ENCODE assay signal across 15 cellular contexts in the genomic region with DNA sequence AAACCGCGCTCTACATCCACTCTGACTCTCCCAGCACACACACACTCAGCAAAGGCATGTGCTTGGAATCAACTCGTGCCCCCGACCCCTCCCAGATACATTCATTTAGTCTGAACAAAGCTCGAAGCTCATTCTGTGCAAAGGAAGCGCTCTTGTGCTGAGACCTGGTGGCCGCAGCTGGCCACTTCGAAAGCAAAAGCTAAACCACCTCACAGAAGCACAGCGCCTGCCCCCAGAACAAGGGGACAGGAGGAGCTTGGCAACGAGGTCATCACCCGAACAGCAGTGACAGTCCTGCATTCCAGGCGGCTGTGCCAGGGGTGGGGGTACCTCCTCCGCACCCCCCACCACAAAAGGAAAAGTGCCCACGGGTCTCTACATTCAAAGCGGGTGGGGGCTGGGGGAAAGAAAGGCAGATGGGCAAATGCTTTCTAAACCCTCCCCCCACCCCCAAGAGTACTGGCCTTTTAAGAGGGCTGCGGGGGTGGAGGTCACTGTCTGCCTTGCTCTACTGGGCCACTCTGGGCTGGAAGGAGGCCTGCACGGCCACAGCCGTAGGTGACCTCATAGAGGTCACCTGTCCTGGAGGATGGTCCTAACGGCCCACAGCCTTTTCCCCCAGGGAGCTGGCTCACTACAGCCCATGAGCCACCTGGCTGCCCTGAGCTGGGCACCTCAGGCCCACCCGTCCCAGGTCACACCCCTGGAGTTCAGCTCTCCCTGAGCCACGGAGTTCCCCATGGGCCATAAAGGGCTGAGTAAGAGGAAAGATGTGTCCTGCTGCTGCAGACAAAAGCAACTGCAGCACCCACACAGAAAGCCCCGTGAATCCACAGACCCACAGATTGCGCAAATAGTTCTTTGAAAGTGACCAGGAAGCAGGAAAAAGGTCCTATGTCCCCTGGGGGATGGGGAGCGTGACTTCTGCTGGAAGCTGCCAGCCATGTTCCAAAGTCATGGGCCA. TPM values are rescaled to one million over a fixed set of nuclear protein-coding genes. Genes with fewer than 3 reads are reported as not detected.
A peak's percentile ranks its signal among the peaks of the same experiment; 100 is the strongest.
DNase-seq lines count a peak whose midpoint lies in the region; ATAC-seq, FAIRE-seq and TF ChIP-seq lines count a peak whose summit lies in the region.
"Had no signal": no experiment of that assay in that cellular context is flagged by ENCODE, and none has a peak within 500 bp of the region (broad histone marks: within the 10 kb centered on the region; RNA-seq: fewer than 3 reads in every experiment).

No MANE protein-coding gene starts in this region.

- WGBS in sigmoid colon, 2 donors, result 69 to 75% methylated on average over 24 of the region's 24 CpGs

- DNase-seq in HCT116 (ENCODE audit: low read depth, low spot score) (no peak), astrocyte (ENCODE audit: low read depth) (peak; percentile 47), kidney tubule cell (ENCODE audit: low spot score) (peak; percentile 17), sigmoid colon (peak; percentile 65), COLO668 (lab: John Stamatoyannopoulos, UW; ENCODE audit: unreplicated experiment) (no peak), NCI-H510A (lab: John Stamatoyannopoulos, UW) (no peak), ureter (ENCODE audit: low spot score) (no peak)
- no peak for DNase-seq in activated naive CD4-positive, alpha-beta T cell (lab: John Stamatoyannopoulos, UW)
- DNase-seq: C1 segment of cervical spinal cord; immature natural killer cell; NCI-H1694; stimulated activated naive CD8-positive, alpha-beta T cell treated with anti-CD3 and anti-CD28 coated beads, Interleukin-15, Interleukin-2, amounts not matched to agents 100 U/mL and 50 U/mL, for 24 hours had no signal

- TF ChIP-seq RAD21 in HCT116 (IDR thresholded peaks at IDR 0.05; ENCODE audit: low read depth), result no peak

- H3K27ac ChIP-seq in HCT116 (ENCODE audit: low read depth, low read length) (no peak overlapping the region), astrocyte (ENCODE audit: low read depth, low read length) (no peak overlapping the region), sigmoid colon (peak overlapping the region in 3 of 4 donors; percentile 52 to 68 (median 64))
- H3K27ac ChIP-seq: neutrophil had no signal

- no peak for TF ChIP-seq POLR2A in HCT116 (IDR thresholded peaks at IDR 0.05; ENCODE audit: borderline replicate concordance, extremely low read depth, insufficient read depth, insufficient read length)
- TF ChIP-seq POLR2A in sigmoid colon (IDR thresholded peaks at IDR 0.05), result no peak

- TSS peak; percentile 34 for BruUV-seq in HCT116 (replicated peaks; lab: Mats Ljungman, UMichigan)

- peaks cover 2% of the 10 kb centered on the region for H3K9me3 Mint-ChIP-seq in astrocyte (ENCODE audit: unreplicated experiment)
- H3K9me3 Mint-ChIP-seq: activated T-helper 17 cell treated with anti-CD3 and anti-CD28 coated beads, Interleukin-2, amount 50 U/mL, for 72 hours; immature natural killer cell had no signal

- TF ChIP-seq EP300 in sigmoid colon (IDR thresholded peaks at IDR 0.05), result no peak

- H3K79me2 ChIP-seq in HCT116 (ENCODE audit: insufficient read depth, low read length), result no peaks in the 10 kb centered on the region
- no peaks in the 10 kb centered on the region for H3K79me2 ChIP-seq in astrocyte (ENCODE audit: insufficient read depth, low read length)

- TF ChIP-seq CTCF in HCT116 (IDR thresholded peaks at IDR 0.05 in 2 of 3, conservative IDR thresholded peaks at IDR 0.05 in 1 of 3; ENCODE audit: borderline replicate concordance in 1 of 3, insufficient read depth in 1 of 3, low read depth in 2 of 3, low read length in 2 of 3) (no peak), astrocyte (IDR thresholded peaks at IDR 0.05; ENCODE audit: insufficient read depth, low read depth, low read length) (no peak), sigmoid colon (IDR thresholded peaks at IDR 0.05) (no peak)

- no peaks in the 10 kb centered on the region for H3K9me2 ChIP-seq in HCT116 (ENCODE audit: insufficient read depth)

- H3K4me3 ChIP-seq in HCT116 (replicated peaks in 1 of 2; ENCODE audit: low read depth in 1 of 2, low read length in 2 of 2) (no peak overlapping the region), astrocyte (ENCODE audit: insufficient read depth, low read depth, low read length) (no peak overlapping the region), sigmoid colon (peak overlapping the region in 1 of 4 donors; percentile 6)

- H3K27ac Mint-ChIP-seq in astrocyte (ENCODE audit: unreplicated experiment), result no peak overlapping the region
- H3K27ac Mint-ChIP-seq: activated T-helper 17 cell treated with anti-CD3 and anti-CD28 coated beads, Interleukin-2, amount 50 U/mL, for 72 hours had no signal

- H3K9ac ChIP-seq in HCT116 (ENCODE audit: low read length), result no peak overlapping the region
- no peak overlapping the region for H3K9ac ChIP-seq in astrocyte (ENCODE audit: low read length)

- RAD21 ChIA-PET in HCT116 (lab: Charles Lee; ENCODE audit: low non-redundant PET in 1 of 2, low total read pairs in 2 of 2, uncharacterized antibody in 2 of 2, unreplicated experiment in 2 of 2), result no interaction called here

- CTCF ChIA-PET in HCT116 (lab: Charles Lee), result interaction anchor here (0.8 to 2.0 kb wide), 2 partner anchors 10 to 261 kb away, joined by 3 to 6 read pairs; no protein-coding TSS in a partner anchor

- H3K27me3 ChIP-seq in HCT116 (ENCODE audit: insufficient read depth, low read length) (no peaks in the 10 kb centered on the region), astrocyte (ENCODE audit: insufficient read depth, low read length) (peaks cover 4% of the 10 kb centered on the region), sigmoid colon (no peaks in the 10 kb centered on the region)
- H3K27me3 ChIP-seq: neutrophil had no signal

- no peak for ATAC-seq in HCT116
- ATAC-seq: activated T-helper 17 cell treated with anti-CD3 and anti-CD28 coated beads, Interleukin-2, amount 50 U/mL, for 72 hours; esophagus mucosa; stimulated activated naive CD8-positive, alpha-beta T cell treated with anti-CD3 and anti-CD28 coated beads, Interleukin-15, Interleukin-2, amounts not matched to agents 100 U/mL and 50 U/mL, for 24 hours had no signal

- no peaks in the 10 kb centered on the region for H3K36me3 ChIP-seq in HCT116 (ENCODE audit: control insufficient read depth in 1 of 2, insufficient read depth in 2 of 2, low read length in 2 of 2)
- H3K36me3 ChIP-seq in astrocyte (ENCODE audit: insufficient read depth, low read length), result no peaks in the 10 kb centered on the region
- H3K36me3 ChIP-seq in sigmoid colon, result peaks cover 6 to 26% (median 16%) of the 10 kb centered on the region in 4 donors

- POLR2A ChIA-PET in HCT116 (lab: Charles Lee), result no interaction called here

- H3K9me3 ChIP-seq in HCT116 (ENCODE audit: control insufficient read depth in 1 of 2, insufficient read depth in 1 of 2, low read depth in 1 of 2, low read length in 2 of 2) (no peaks in the 10 kb centered on the region), astrocyte (ENCODE audit: insufficient read depth, low read depth, low read length) (no peaks in the 10 kb centered on the region), sigmoid colon (no peaks in the 10 kb centered on the region)
- H3K9me3 ChIP-seq: neutrophil had no signal

- peaks cover 17% of the 10 kb centered on the region for H3K4me1 Mint-ChIP-seq in astrocyte (ENCODE audit: low read depth, unreplicated experiment)
- H3K4me1 Mint-ChIP-seq: activated T-helper 17 cell treated with anti-CD3 and anti-CD28 coated beads, Interleukin-2, amount 50 U/mL, for 72 hours had no signal

- FAIRE-seq in astrocyte (lab: Jason Lieb, UNC), result no peak

- peaks cover 1% of the 10 kb centered on the region for H3K36me3 Mint-ChIP-seq in astrocyte (ENCODE audit: low read depth, unreplicated experiment)

- no peaks in the 10 kb centered on the region; a peak in 1 of 4 replicates for H3K4me1 ChIP-seq in HCT116 (ENCODE audit: control insufficient read depth in 1 of 2, insufficient read depth in 2 of 2, low read length in 2 of 2)
- peaks cover 6% of the 10 kb centered on the region for H3K4me1 ChIP-seq in astrocyte (ENCODE audit: insufficient read depth, low read length)
- peaks cover 0 to 46% (median 36%) of the 10 kb centered on the region in 4 donors for H3K4me1 ChIP-seq in sigmoid colon

- H3K27me3 Mint-ChIP-seq in astrocyte (ENCODE audit: low read depth, unreplicated experiment), result peaks cover 25% of the 10 kb centered on the region
- H3K27me3 Mint-ChIP-seq: activated T-helper 17 cell treated with anti-CD3 and anti-CD28 coated beads, Interleukin-2, amount 50 U/mL, for 72 hours had no signal

- H3K4me2 ChIP-seq in HCT116 (ENCODE audit: low read length) (no peak overlapping the region), astrocyte (ENCODE audit: low read length) (no peak overlapping the region)

- intact Hi-C loops in HCT116 (cut with micrococcal nuclease), result no loop called here
- intact Hi-C loops in sigmoid colon (cut with DNase I), result loop anchor here (5.0 kb wide), 1 partner anchor 114 kb away; no protein-coding TSS in a partner anchor

- peak overlapping the region; percentile 31 for H3K4me3 Mint-ChIP-seq in astrocyte (ENCODE audit: unreplicated experiment)
- H3K4me3 Mint-ChIP-seq: activated T-helper 17 cell treated with anti-CD3 and anti-CD28 coated beads, Interleukin-2, amount 50 U/mL, for 72 hours had no signal

- H2AFZ ChIP-seq in HCT116 (ENCODE audit: low read depth, low read length, poor library complexity, severe bottlenecking), result no peak overlapping the region
- H2AFZ ChIP-seq in astrocyte (ENCODE audit: low read depth, low read length), result no peak overlapping the region

- no peaks in the 10 kb centered on the region for H4K20me1 ChIP-seq in HCT116 (ENCODE audit: insufficient read depth)
- H4K20me1 ChIP-seq in astrocyte (ENCODE audit: insufficient read depth, low read length), result no peaks in the 10 kb centered on the region

TF ChIP-seq in HCT116, 20 proteins besides CTCF, POLR2A, EP300 and RAD21 (continues in another document):
- TF ChIP-seq ZFX (IDR thresholded peaks at IDR 0.05), result no peak
- TF ChIP-seq, protein P1, sequence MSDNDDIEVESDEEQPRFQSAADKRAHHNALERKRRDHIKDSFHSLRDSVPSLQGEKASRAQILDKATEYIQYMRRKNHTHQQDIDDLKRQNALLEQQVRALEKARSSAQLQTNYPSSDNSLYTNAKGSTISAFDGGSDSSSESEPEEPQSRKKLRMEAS (IDR thresholded peaks at IDR 0.05), result no peak

RNA-seq across cellular contexts. Expression of a gene that starts 21.3 kb away (rescaled TPM):
- 20.1 TPM for total RNA-seq in HCT116 (2021; ENCODE audit: unreplicated experiment)
- 18.7 and 19.9 TPM in 2 replicates for polyA plus RNA-seq in HCT116 (2012)
- total RNA-seq in astrocyte, result 1.2 and 1.4 TPM in 2 replicates
- 100 to 1,000 TPM; 108 to 166 (median 125) TPM for total RNA-seq in sigmoid colon
- 10 to 100 TPM; 10.9 to 39.0 (median 36.2) TPM for polyA plus RNA-seq in sigmoid colon
- 63.6 TPM for total RNA-seq in ureter

RNA-seq across cellular contexts. Expression of a gene that starts 34.1 kb away (rescaled TPM):
- total RNA-seq in HCT116 (2021; ENCODE audit: unreplicated experiment) (1.8 TPM), astrocyte (0.30 and 0.48 TPM in 2 replicates), sigmoid colon (not detected), ureter (1.0 TPM)
- polyA plus RNA-seq in HCT116 (2012), result 1.1 and 2.5 TPM in 2 replicates
- 1 to 10 TPM in 1 of 3 donors, not detected in 2; 1.5 TPM for polyA plus RNA-seq in sigmoid colon
- total RNA-seq: esophagus mucosa had no signal

RNA-seq across cellular contexts. Expression of a gene that starts 54.1 kb away (rescaled TPM):
- total RNA-seq in HCT116 (2021; ENCODE audit: unreplicated experiment) (0.71 TPM), astrocyte (2.4 and 2.7 TPM in 2 replicates), sigmoid colon (10 to 100 TPM; 11.0 to 17.9 (median 11.8) TPM), ureter (27.8 TPM)
- 1.1 and 1.4 TPM in 2 replicates for polyA plus RNA-seq in HCT116 (2012)
- 10 to 100 TPM in 1 of 3 donors, 1 to 10 TPM in 2; 3.0 to 21.4 (median 4.6) TPM for polyA plus RNA-seq in sigmoid colon

Comparison
In these comparisons a context has a peak if more than half of its experiments do, and no peak if none do; other contexts are left out.
1. DNase-seq: peak in astrocyte (single experiment), kidney tubule cell (single experiment) and sigmoid colon (single experiment); none in HCT116 (single experiment), COLO668 (single experiment), activated naive CD4-positive, alpha-beta T cell (0 of 4), NCI-H510A (single experiment) and ureter (single experiment).
2. H3K27ac ChIP-seq: peak in sigmoid colon (3 of 4); none in HCT116 (single experiment) and astrocyte (single experiment).